In genomic region chr6:149054559-149055194, GRCh38 we compare ENCODE assay signal across 11 cellular contexts.
A peak's percentile ranks its signal among the peaks of the same experiment; 100 is the strongest.
DNase-seq lines count a peak whose midpoint lies in the region; ATAC-seq and TF ChIP-seq lines count a peak whose summit lies in the region.
"Had no signal": no experiment of that assay in that cellular context is flagged by ENCODE, and none has a peak within 500 bp of the region (broad histone marks: within the 10 kb centered on the region; RNA-seq: fewer than 3 reads in every experiment).

No MANE protein-coding gene starts in this region.

- no peak overlapping the region for H3K4me3 ChIP-seq in right lobe of liver
- H3K4me3 ChIP-seq in esophagus squamous epithelium = no peak overlapping the region

- no peak overlapping the region for H3K27ac ChIP-seq in right lobe of liver
- no peak overlapping the region for H3K27ac ChIP-seq in esophagus squamous epithelium
- H3K27ac ChIP-seq: RWPE1 had no signal

- H3K27me3 ChIP-seq in right lobe of liver (no peaks in the 10 kb centered on the region), esophagus squamous epithelium (no peaks in the 10 kb centered on the region)

- H3K9me3 ChIP-seq in right lobe of liver = no peaks in the 10 kb centered on the region
- no peaks in the 10 kb centered on the region for H3K9me3 ChIP-seq in esophagus squamous epithelium

- no peak for DNase-seq in right lobe of liver
- DNase-seq in NCI-H774 (lab: John Stamatoyannopoulos, UW) = no peak
- DNase-seq in DMS79 (lab: John Stamatoyannopoulos, UW) = no peak
- no peak for DNase-seq in esophagus squamous epithelium (lab: John Stamatoyannopoulos, UW)
- no peak for DNase-seq in HK-2 (ENCODE audit: unreplicated experiment)
- DNase-seq: KG1, trophoblast cell had no signal

- H3K4me1 ChIP-seq in right lobe of liver = peaks cover 0 to 5% (median 0%) of the 10 kb centered on the region in 4 donors
- peaks cover 0 to 3% (median 0%) of the 10 kb centered on the region in 3 donors for H3K4me1 ChIP-seq in esophagus squamous epithelium

- intact Hi-C loops in right lobe of liver (cut with DNase I) = no loop called here
- intact Hi-C loops in esophagus squamous epithelium (cut with DNase I) = no loop called here

- no peak for TF ChIP-seq POLR2A in right lobe of liver (IDR thresholded peaks at IDR 0.05)
- TF ChIP-seq POLR2A in esophagus squamous epithelium (IDR thresholded peaks at IDR 0.05) = no peak

- ATAC-seq in GM18861 (IDR thresholded peaks at IDR 0.05; ENCODE audit: unreplicated experiment) (peak; percentile 55), GM21723 (IDR thresholded peaks at IDR 0.05; ENCODE audit: unreplicated experiment) (peak; percentile 87), HG03439 (IDR thresholded peaks at IDR 0.05; ENCODE audit: unreplicated experiment) (peak; percentile 60), right lobe of liver (peak; percentile 80 to 90 (median 85))

- 36% methylated on average over 8 of the region's 8 CpGs for WGBS in right lobe of liver (ENCODE audit: insufficient coverage, low coverage, low lambda C conversion rate, missing lambda C conversion rate)
- WGBS in esophagus squamous epithelium, 2 donors = 71% methylated on average over 8 of the region's 8 CpGs

- TF ChIP-seq CTCF in right lobe of liver (IDR thresholded peaks at IDR 0.05) = no peak
- no peak for TF ChIP-seq CTCF in esophagus squamous epithelium (IDR thresholded peaks at IDR 0.05)

- H3K36me3 ChIP-seq in right lobe of liver (no peaks in the 10 kb centered on the region), esophagus squamous epithelium (no peaks in the 10 kb centered on the region)
